Comparison of ENCODE assay signal across 9 cellular contexts in the genomic region with DNA sequence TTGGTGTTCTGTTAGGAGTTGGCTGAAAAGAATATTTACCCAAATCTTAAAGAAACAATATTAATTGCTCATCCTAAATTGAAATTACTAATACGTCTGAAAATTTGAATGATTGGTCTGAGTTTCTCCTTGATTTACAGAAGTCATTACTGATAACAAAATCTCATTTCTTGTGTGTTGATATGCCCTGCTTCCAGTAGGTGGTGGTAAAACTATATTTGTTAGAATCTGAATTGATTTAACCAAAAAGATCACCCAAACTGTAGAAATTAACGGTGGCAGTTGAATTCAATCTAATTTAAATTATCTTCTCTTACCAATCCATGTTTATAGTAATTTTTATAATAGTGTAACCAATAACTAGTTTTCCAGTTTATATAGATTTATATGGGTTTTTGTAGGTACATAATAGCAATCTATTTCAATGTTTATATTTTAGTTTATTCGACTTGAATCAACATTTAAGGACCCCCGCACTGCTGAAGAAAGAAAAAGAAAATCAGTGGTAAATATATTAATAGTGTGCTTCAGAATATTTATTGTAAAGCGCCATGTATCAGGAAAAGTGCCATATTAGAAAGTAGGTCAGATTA. TPM values are rescaled to one million over a fixed set of nuclear protein-coding genes. Genes with fewer than 3 reads are reported as not detected.
A peak's percentile ranks its signal among the peaks of the same experiment; 100 is the strongest.
DNase-seq lines count a peak whose midpoint lies in the region; ATAC-seq and TF ChIP-seq lines count a peak whose summit lies in the region.
"Had no signal": no experiment of that assay in that cellular context is flagged by ENCODE, and none has a peak within 500 bp of the region (broad histone marks: within the 10 kb centered on the region; RNA-seq: fewer than 3 reads in every experiment).

No MANE protein-coding gene starts in this region.

- H3K9me3 Mint-ChIP-seq in natural killer cell = no peaks in the 10 kb centered on the region
- no peaks in the 10 kb centered on the region for H3K9me3 Mint-ChIP-seq in natural killer cell treated with Interleukin-12 subunit alpha and Interleukin-12 subunit beta and Interleukin-15 and Interleukin-18, amount 100 ng/mL, for 72 hours
- H3K9me3 Mint-ChIP-seq: activated naive CD8-positive, alpha-beta T cell treated with anti-CD3 and anti-CD28 coated beads, Interleukin-2, amount 10 ng/mL, durations not matched to agents 7 days and 5 days had no signal

- H3K4me1 ChIP-seq in Panc1 (ENCODE audit: control insufficient read depth, insufficient read depth, low read length) (no peaks in the 10 kb centered on the region), spleen (peaks cover 7 to 32% (median 19%) of the 10 kb centered on the region in 6 donors)

- no peaks in the 10 kb centered on the region for H3K27me3 ChIP-seq in Panc1 (ENCODE audit: control insufficient read depth, insufficient read depth, low read length)
- no peaks in the 10 kb centered on the region for H3K27me3 ChIP-seq in spleen (replicated peaks in 1 of 7)

- no TSS peak for BruUV-seq in Panc1 (replicated peaks; lab: Mats Ljungman, UMichigan)

- TF ChIP-seq POLR2A in spleen (IDR thresholded peaks at IDR 0.05) = no peak

- H3K27ac Mint-ChIP-seq in natural killer cell = peak overlapping the region in 1 of 2 donors; percentile 56
- H3K27ac Mint-ChIP-seq in natural killer cell treated with Interleukin-12 subunit alpha and Interleukin-12 subunit beta and Interleukin-15 and Interleukin-18, amount 100 ng/mL, for 72 hours = peak overlapping the region in 1 of 2 donors; percentile 47
- H3K27ac Mint-ChIP-seq: activated naive CD8-positive, alpha-beta T cell treated with anti-CD3 and anti-CD28 coated beads, Interleukin-2, amount 10 ng/mL, durations not matched to agents 7 days and 5 days had no signal

- intact Hi-C loops in natural killer cell (cut with micrococcal nuclease) = loop anchor here (1.0 kb wide), 1 partner anchor 205 kb away; no protein-coding TSS in a partner anchor
- intact Hi-C loops in Panc1 (cut with micrococcal nuclease; ENCODE audit: unreplicated experiment) = loop anchor here (2.0 to 10.0 kb wide), 2 partner anchors 90 to 204 kb away; a partner anchor contains a TSS
- intact Hi-C loops in spleen (cut with DNase I; ENCODE audit: low total_unique reads) = loop anchor here (5.0 kb wide), 1 partner anchor 208 kb away; no protein-coding TSS in a partner anchor

- no peaks in the 10 kb centered on the region for H3K9me3 ChIP-seq in Panc1 (ENCODE audit: control insufficient read depth, insufficient read depth, low read depth, low read length)
- H3K9me3 ChIP-seq in spleen = no peaks in the 10 kb centered on the region

- ATAC-seq in natural killer cell = peak in 2 of 3 donors; percentile 58 to 65
- ATAC-seq in natural killer cell treated with Interleukin-12 subunit alpha and Interleukin-12 subunit beta and Interleukin-15 and Interleukin-18, amount 100 ng/mL, for 72 hours = no peak
- no peak for ATAC-seq in Panc1

- POLR2A ChIA-PET in Panc1 (lab: Charles Lee) = no interaction called here

- no peaks in the 10 kb centered on the region for H3K27me3 Mint-ChIP-seq in natural killer cell (ENCODE audit: low read depth in 2 of 2)
- H3K27me3 Mint-ChIP-seq in natural killer cell treated with Interleukin-12 subunit alpha and Interleukin-12 subunit beta and Interleukin-15 and Interleukin-18, amount 100 ng/mL, for 72 hours = no peaks in the 10 kb centered on the region
- H3K27me3 Mint-ChIP-seq: activated naive CD8-positive, alpha-beta T cell treated with anti-CD3 and anti-CD28 coated beads, Interleukin-2, amount 10 ng/mL, durations not matched to agents 7 days and 5 days had no signal

- in situ Hi-C loops in Panc1 (cut with HindIII; ENCODE audit: low pct_unique_long_range_greater_than_20kb, low sequenced_read_pairs) = no loop called here

- TF ChIP-seq CTCF in natural killer cell (IDR thresholded peaks at IDR 0.05) (peak; percentile 86), Panc1 (IDR thresholded peaks at IDR 0.05) (peak; percentile 32; the same call in 1 of the 2 replicates), fibroblast of mammary gland (conservative IDR thresholded peaks at IDR 0.05; ENCODE audit: control insufficient read depth, insufficient read depth, low read depth, low read length) (peak; percentile 49), spleen (IDR thresholded peaks at IDR 0.05 in 8 of 11, conservative IDR thresholded peaks at IDR 0.05 in 3 of 11) (peak; percentile 15 to 68 (median 51))

- no peak overlapping the region for H3K27ac ChIP-seq in Panc1 (ENCODE audit: low read length)
- H3K27ac ChIP-seq in spleen = no peak overlapping the region

- CTCF ChIA-PET in Panc1 (lab: Charles Lee) = no interaction called here

- H3K36me3 Mint-ChIP-seq in natural killer cell = peaks cover 9% of the 10 kb centered on the region
- peaks cover 28% of the 10 kb centered on the region for H3K36me3 Mint-ChIP-seq in natural killer cell treated with Interleukin-12 subunit alpha and Interleukin-12 subunit beta and Interleukin-15 and Interleukin-18, amount 100 ng/mL, for 72 hours

- DNase-seq in natural killer cell (no peak), Panc1 (ENCODE audit: low read depth, low spot score) (no peak), fibroblast of mammary gland (ENCODE audit: low read depth) (peak; percentile 34), spleen (no peak), NCI-H187 treated with DMSO at 0.1 percent for 48 hours (lab: John Stamatoyannopoulos, UW) (no peak), HPDE6-E6E7 (ENCODE audit: extremely low spot score) (no peak)
- no peak for DNase-seq in natural killer cell treated with Interleukin-12 subunit alpha and Interleukin-12 subunit beta and Interleukin-15 and Interleukin-18, amount 100 ng/mL, for 72 hours (ENCODE audit: low spot score)
- DNase-seq in activated CD4-positive, alpha-beta T cell treated with anti-CD3 and anti-CD28 coated beads, Interleukin-2, amount 50 U/mL, for 48 hours = no peak
- DNase-seq: activated naive CD8-positive, alpha-beta T cell treated with anti-CD3 and anti-CD28 coated beads, Interleukin-2, amount 10 ng/mL, durations not matched to agents 7 days and 5 days had no signal

- peaks cover 16 to 20% of the 10 kb centered on the region in 2 donors for H3K4me1 Mint-ChIP-seq in natural killer cell
- H3K4me1 Mint-ChIP-seq in natural killer cell treated with Interleukin-12 subunit alpha and Interleukin-12 subunit beta and Interleukin-15 and Interleukin-18, amount 100 ng/mL, for 72 hours (ENCODE audit: low read depth in 2 of 2) = peaks cover 14 to 25% of the 10 kb centered on the region in 2 donors

- H3K4me3 ChIP-seq in Panc1 (ENCODE audit: low read depth in 2 of 2, low read length in 2 of 2) = no peak overlapping the region
- H3K4me3 ChIP-seq in fibroblast of mammary gland (ENCODE audit: control insufficient read depth, low read depth, low read length) = no peak overlapping the region
- H3K4me3 ChIP-seq in spleen = no peak overlapping the region

- H3K36me3 ChIP-seq in Panc1 (ENCODE audit: control insufficient read depth, insufficient read depth, low read length) (peaks cover 34% of the 10 kb centered on the region), spleen (peaks cover 0 to 100% (median 70%) of the 10 kb centered on the region in 6 donors)

- WGBS in spleen, 5 donors = 67 to 79% (median 74%) methylated on average over 5 of the region's 5 CpGs

- no peak overlapping the region for H3K4me3 Mint-ChIP-seq in natural killer cell
- H3K4me3 Mint-ChIP-seq in natural killer cell treated with Interleukin-12 subunit alpha and Interleukin-12 subunit beta and Interleukin-15 and Interleukin-18, amount 100 ng/mL, for 72 hours = no peak overlapping the region
- H3K4me3 Mint-ChIP-seq: activated naive CD8-positive, alpha-beta T cell treated with anti-CD3 and anti-CD28 coated beads, Interleukin-2, amount 10 ng/mL, durations not matched to agents 7 days and 5 days had no signal

RNA-seq across cellular contexts. Expression of a gene that starts 38.3 kb away (rescaled TPM):
- total RNA-seq in natural killer cell = 10 to 100 TPM; 19.6 to 25.4 (median 19.8) TPM
- total RNA-seq in natural killer cell treated with Interleukin-12 subunit alpha and Interleukin-12 subunit beta and Interleukin-15 and Interleukin-18, amount 100 ng/mL, for 72 hours = 10 to 100 TPM; 17.3 to 19.8 TPM
- 10.9 TPM for total RNA-seq in Panc1 (2021; ENCODE audit: unreplicated experiment)
- 3.9 TPM for polyA plus RNA-seq in Panc1 (2012; ENCODE audit: insufficient read length)
- total RNA-seq in spleen = 10 to 100 TPM; 19.8 to 27.9 (median 22.2) TPM
- 1 to 10 TPM; 4.2 to 6.0 (median 5.0) TPM for polyA plus RNA-seq in spleen

Comparison
In these comparisons a context has a peak if more than half of its experiments do, and no peak if none do; other contexts are left out.
1. ATAC-seq: peak in natural killer cell (2 of 3); none in natural killer cell treated with Interleukin-12 subunit alpha and Interleukin-12 subunit beta and Interleukin-15 and Interleukin-18, amount 100 ng/mL, for 72 hours (0 of 2) and Panc1 (single experiment).
2. CTCF ChIP-seq: peak in every context shown above with its lines; median percentile 86 in natural killer cell; 51 in spleen; 49 in fibroblast of mammary gland; 32 in Panc1.